9 cellular contexts compared by ENCODE assay signal in genomic region chr14:73764406-73764805, GRCh38. TPM values are rescaled to one million over a fixed set of nuclear protein-coding genes. Genes with fewer than 3 reads are reported as not detected.
DNase-seq lines count a peak whose midpoint lies in the region; ATAC-seq and TF ChIP-seq lines count a peak whose summit lies in the region.
"Had no signal": no experiment of that assay in that cellular context is flagged by ENCODE, and none has a peak within 500 bp of the region (broad histone marks: within the 10 kb centered on the region; RNA-seq: fewer than 3 reads in every experiment).

No MANE protein-coding gene starts in this region.

- H3K27ac ChIP-seq in caudate nucleus (ENCODE audit: low read depth, low read length) = peak overlapping the region; percentile 36
- peak overlapping the region; percentile 80 to 99 (median 97) for H3K27ac ChIP-seq in thyroid gland

- no peak overlapping the region for H3K4me3 Mint-ChIP-seq in activated naive CD4-positive, alpha-beta T cell treated with anti-CD3 and anti-CD28 coated beads for 36 hours
- no peak overlapping the region for H3K4me3 Mint-ChIP-seq in activated naive CD4-positive, alpha-beta T cell treated with anti-CD3 and anti-CD28 coated beads, Interleukin-2, amount 10 ng/mL, durations not matched to agents 7 days and 5 days
- no peak overlapping the region for H3K4me3 Mint-ChIP-seq in mesothelial cell of epicardium

- H3K4me1 Mint-ChIP-seq in activated naive CD4-positive, alpha-beta T cell treated with anti-CD3 and anti-CD28 coated beads for 36 hours (ENCODE audit: low read depth) = peaks cover 60% of the 10 kb centered on the region
- peaks cover 62% of the 10 kb centered on the region for H3K4me1 Mint-ChIP-seq in activated naive CD4-positive, alpha-beta T cell treated with anti-CD3 and anti-CD28 coated beads, Interleukin-2, amount 10 ng/mL, durations not matched to agents 7 days and 5 days
- peaks cover 57% of the 10 kb centered on the region for H3K4me1 Mint-ChIP-seq in mesothelial cell of epicardium

- H3K27me3 ChIP-seq in thyroid gland = no peaks in the 10 kb centered on the region

- H3K9me3 Mint-ChIP-seq in activated naive CD4-positive, alpha-beta T cell treated with anti-CD3 and anti-CD28 coated beads for 36 hours = no peaks in the 10 kb centered on the region
- H3K9me3 Mint-ChIP-seq in activated naive CD4-positive, alpha-beta T cell treated with anti-CD3 and anti-CD28 coated beads, Interleukin-2, amount 10 ng/mL, durations not matched to agents 7 days and 5 days = no peaks in the 10 kb centered on the region
- H3K9me3 Mint-ChIP-seq in mesothelial cell of epicardium = no peaks in the 10 kb centered on the region

- peaks cover 68 to 69% of the 10 kb centered on the region in 2 donors for H3K4me1 ChIP-seq in thyroid gland

- intact Hi-C loops in activated naive CD4-positive, alpha-beta T cell treated with anti-CD3 and anti-CD28 coated beads for 36 hours (cut with micrococcal nuclease) = loop anchor here (5.0 kb wide), 2 partner anchors 307 to 808 kb away; partner anchors contain the start of gene NUMB
- intact Hi-C loops in thyroid gland (cut with DNase I) = no loop called here

- no peak for DNase-seq in activated naive CD4-positive, alpha-beta T cell treated with anti-CD3 and anti-CD28 coated beads for 36 hours
- no peak for DNase-seq in activated naive CD4-positive, alpha-beta T cell treated with anti-CD3 and anti-CD28 coated beads, Interleukin-2, amount 10 ng/mL, durations not matched to agents 7 days and 5 days
- DNase-seq in caudate nucleus (lab: John Stamatoyannopoulos, UW) (no peak), mesothelial cell of epicardium (ENCODE audit: low spot score in 2 of 2, unreplicated experiment in 2 of 2) (no peak), thyroid gland (no peak)
- DNase-seq in activated CD4-positive, CD25-positive, alpha-beta regulatory T cell (lab: John Stamatoyannopoulos, UW) = no peak
- DNase-seq: NCI-H2107 had no signal

- H3K27ac Mint-ChIP-seq in activated naive CD4-positive, alpha-beta T cell treated with anti-CD3 and anti-CD28 coated beads for 36 hours = peak overlapping the region; percentile 41
- no peak overlapping the region for H3K27ac Mint-ChIP-seq in activated naive CD4-positive, alpha-beta T cell treated with anti-CD3 and anti-CD28 coated beads, Interleukin-2, amount 10 ng/mL, durations not matched to agents 7 days and 5 days
- H3K27ac Mint-ChIP-seq in mesothelial cell of epicardium = peak overlapping the region; percentile 80

- H3K9me3 ChIP-seq in thyroid gland = no peaks in the 10 kb centered on the region

- 68 to 72% methylated on average over 4 of the region's 4 CpGs for whole genome bisulfite sequencing in thyroid gland, 2 donors

- TF ChIP-seq CTCF in mesothelial cell of epicardium (IDR thresholded peaks at IDR 0.05; ENCODE audit: unreplicated experiment) = no peak
- TF ChIP-seq CTCF in thyroid gland (IDR thresholded peaks at IDR 0.05) = no peak

- TF ChIP-seq POLR2A in thyroid gland (IDR thresholded peaks at IDR 0.05) = no peak

- CTCF ChIA-PET in activated naive CD4-positive, alpha-beta T cell treated with anti-CD3 and anti-CD28 coated beads for 36 hours (lab: Charles Lee) = no interaction called here
- CTCF ChIA-PET in activated naive CD4-positive, alpha-beta T cell treated with anti-CD3 and anti-CD28 coated beads, Interleukin-2, amount 10 ng/mL, durations not matched to agents 7 days and 5 days (lab: Charles Lee) = no interaction called here

- no peaks in the 10 kb centered on the region for H3K36me3 ChIP-seq in thyroid gland

- no peaks in the 10 kb centered on the region for H3K27me3 Mint-ChIP-seq in activated naive CD4-positive, alpha-beta T cell treated with anti-CD3 and anti-CD28 coated beads for 36 hours (ENCODE audit: low read depth)
- H3K27me3 Mint-ChIP-seq in activated naive CD4-positive, alpha-beta T cell treated with anti-CD3 and anti-CD28 coated beads, Interleukin-2, amount 10 ng/mL, durations not matched to agents 7 days and 5 days = no peaks in the 10 kb centered on the region
- no peaks in the 10 kb centered on the region for H3K27me3 Mint-ChIP-seq in mesothelial cell of epicardium (ENCODE audit: low read depth)

- ATAC-seq in HG02678 (IDR thresholded peaks at IDR 0.05; ENCODE audit: unreplicated experiment) = no peak
- ATAC-seq in HG02884 (IDR thresholded peaks at IDR 0.05; ENCODE audit: unreplicated experiment) = no peak

- no peak overlapping the region for H3K4me3 ChIP-seq in thyroid gland (replicated peaks in 1 of 3)

- peaks cover 1% of the 10 kb centered on the region for H3K36me3 Mint-ChIP-seq in activated naive CD4-positive, alpha-beta T cell treated with anti-CD3 and anti-CD28 coated beads for 36 hours (ENCODE audit: low read depth)
- peaks cover 3% of the 10 kb centered on the region for H3K36me3 Mint-ChIP-seq in activated naive CD4-positive, alpha-beta T cell treated with anti-CD3 and anti-CD28 coated beads, Interleukin-2, amount 10 ng/mL, durations not matched to agents 7 days and 5 days
- H3K36me3 Mint-ChIP-seq in mesothelial cell of epicardium = no peaks in the 10 kb centered on the region

RNA-seq across cellular contexts. Expression of gene PNMA1, which starts 50.2 kb away (rescaled TPM):
- 10 to 100 TPM; 18.5 to 19.2 TPM for total RNA-seq in activated naive CD4-positive, alpha-beta T cell treated with anti-CD3 and anti-CD28 coated beads for 36 hours
- total RNA-seq in mesothelial cell of epicardium = 46.4 to 48.6 TPM (median 47.7 TPM) in 3 replicates
- 10 to 100 TPM; 21.7 to 27.7 (median 24.7) TPM for total RNA-seq in thyroid gland
